21 cellular contexts compared by ENCODE assay signal in the genomic region with DNA sequence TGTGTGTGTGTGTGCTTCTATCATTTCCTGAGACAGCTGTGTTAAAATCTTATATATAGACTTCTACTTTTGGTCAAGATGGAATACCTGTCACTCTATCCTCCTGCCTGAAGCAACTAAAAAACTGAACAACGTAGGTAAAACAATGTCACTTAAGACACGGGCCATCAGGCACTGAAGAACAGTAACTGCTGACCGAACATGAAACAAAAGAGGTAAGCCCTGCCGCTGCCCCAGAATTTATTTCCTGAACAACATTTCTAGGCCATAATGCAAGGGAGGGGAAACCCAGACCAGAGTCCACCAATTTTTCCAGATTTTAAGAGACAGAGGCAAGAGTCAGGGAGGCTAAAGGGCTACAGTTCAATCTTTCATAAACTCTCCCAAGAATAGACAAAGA.
A peak's percentile ranks its signal among the peaks of the same experiment; 100 is the strongest.
DNase-seq lines count a peak whose midpoint lies in the region; ATAC-seq lines count a peak whose summit lies in the region.
"Had no signal": no experiment of that assay in that cellular context is flagged by ENCODE, and none has a peak within 500 bp of the region (broad histone marks: within the 10 kb centered on the region; RNA-seq: fewer than 3 reads in every experiment).

No MANE protein-coding gene starts in this region.

- peaks cover 5% of the 10 kb centered on the region for H3K36me3 ChIP-seq in CD8-positive, alpha-beta memory T cell (ENCODE audit: insufficient read depth, low read length)
- H3K36me3 ChIP-seq: neural progenitor cell had no signal

- no peaks in the 10 kb centered on the region for H3K27me3 ChIP-seq in CD8-positive, alpha-beta memory T cell (ENCODE audit: insufficient read depth, low read length, poor library complexity, severe bottlenecking)
- H3K27me3 ChIP-seq: BE2C, neural progenitor cell had no signal

- peaks cover 9% of the 10 kb centered on the region for H3K4me1 ChIP-seq in CD8-positive, alpha-beta memory T cell (ENCODE audit: insufficient read depth, low read length)
- H3K4me1 ChIP-seq: BE2C, neural progenitor cell, psoas muscle had no signal

- peak overlapping the region; percentile 71 for H3K27ac Mint-ChIP-seq in activated CD4-positive, alpha-beta T cell treated with anti-CD3 and anti-CD28 coated beads for 36 hours
- peak overlapping the region; percentile 31 to 84 (median 70) for H3K27ac Mint-ChIP-seq in CD8-positive, alpha-beta memory T cell
- peak overlapping the region; percentile 50 for H3K27ac Mint-ChIP-seq in activated naive CD8-positive, alpha-beta T cell
- peak overlapping the region; percentile 58 to 93 (median 69) for H3K27ac Mint-ChIP-seq in naive thymus-derived CD8-positive, alpha-beta T cell
- H3K27ac Mint-ChIP-seq: neural progenitor cell, type B pancreatic cell had no signal

- POLR2A ChIA-PET in activated CD4-positive, alpha-beta T cell treated with anti-CD3 and anti-CD28 coated beads for 36 hours (lab: Charles Lee) = no interaction called here
- POLR2A ChIA-PET in CD8-positive, alpha-beta memory T cell (lab: Charles Lee) = no interaction called here
- POLR2A ChIA-PET in naive thymus-derived CD8-positive, alpha-beta T cell (lab: Charles Lee) = interaction anchor here (0.7 to 1.4 kb wide), 4 partner anchors 20 to 254 kb away, joined by 3 to 7 read pairs (median 4); no protein-coding TSS in a partner anchor

- no peaks in the 10 kb centered on the region for H3K9me3 Mint-ChIP-seq in activated CD4-positive, alpha-beta T cell treated with anti-CD3 and anti-CD28 coated beads for 36 hours (ENCODE audit: low read depth)
- H3K9me3 Mint-ChIP-seq in CD8-positive, alpha-beta memory T cell = no peaks in the 10 kb centered on the region
- H3K9me3 Mint-ChIP-seq in activated naive CD8-positive, alpha-beta T cell (ENCODE audit: low read depth) = no peaks in the 10 kb centered on the region
- H3K9me3 Mint-ChIP-seq in naive thymus-derived CD8-positive, alpha-beta T cell = no peaks in the 10 kb centered on the region
- H3K9me3 Mint-ChIP-seq: neural progenitor cell, type B pancreatic cell had no signal

- H3K27me3 Mint-ChIP-seq in activated CD4-positive, alpha-beta T cell treated with anti-CD3 and anti-CD28 coated beads for 36 hours = no peaks in the 10 kb centered on the region
- H3K27me3 Mint-ChIP-seq in CD8-positive, alpha-beta memory T cell = no peaks in the 10 kb centered on the region
- no peaks in the 10 kb centered on the region for H3K27me3 Mint-ChIP-seq in activated naive CD8-positive, alpha-beta T cell
- H3K27me3 Mint-ChIP-seq in naive thymus-derived CD8-positive, alpha-beta T cell = no peaks in the 10 kb centered on the region
- H3K27me3 Mint-ChIP-seq: type B pancreatic cell had no signal

- peaks cover 29% of the 10 kb centered on the region for H3K4me1 Mint-ChIP-seq in activated CD4-positive, alpha-beta T cell treated with anti-CD3 and anti-CD28 coated beads for 36 hours
- H3K4me1 Mint-ChIP-seq in CD8-positive, alpha-beta memory T cell = peaks cover 24 to 36% (median 33%) of the 10 kb centered on the region in 3 donors
- peaks cover 20% of the 10 kb centered on the region for H3K4me1 Mint-ChIP-seq in activated naive CD8-positive, alpha-beta T cell (ENCODE audit: low read depth)
- H3K4me1 Mint-ChIP-seq in naive thymus-derived CD8-positive, alpha-beta T cell = peaks cover 16 to 33% (median 22%) of the 10 kb centered on the region in 4 donors
- H3K4me1 Mint-ChIP-seq: neural progenitor cell had no signal

- intact Hi-C loops in activated CD4-positive, alpha-beta T cell treated with anti-CD3 and anti-CD28 coated beads for 36 hours (cut with DNase I, micrococcal nuclease) = loop anchor here (5.0 to 10.0 kb wide), 4 partner anchors 38 to 1313 kb away; no protein-coding TSS in a partner anchor

- peaks cover 18% of the 10 kb centered on the region for H3K36me3 Mint-ChIP-seq in activated CD4-positive, alpha-beta T cell treated with anti-CD3 and anti-CD28 coated beads for 36 hours (ENCODE audit: low read depth)
- peaks cover 0 to 31% (median 8%) of the 10 kb centered on the region in 3 donors for H3K36me3 Mint-ChIP-seq in CD8-positive, alpha-beta memory T cell
- no peaks in the 10 kb centered on the region for H3K36me3 Mint-ChIP-seq in activated naive CD8-positive, alpha-beta T cell
- H3K36me3 Mint-ChIP-seq in naive thymus-derived CD8-positive, alpha-beta T cell = peaks cover 0 to 65% (median 9%) of the 10 kb centered on the region in 3 donors

- H3K4me3 ChIP-seq in CD8-positive, alpha-beta memory T cell (ENCODE audit: low read length) = no peak overlapping the region
- H3K4me3 ChIP-seq: neural progenitor cell, psoas muscle, SK-N-MC, skin epidermis had no signal

- no peak for ATAC-seq in activated CD4-positive, alpha-beta T cell treated with anti-CD3 and anti-CD28 coated beads for 36 hours
- no peak for ATAC-seq in naive thymus-derived CD8-positive, alpha-beta T cell
- no peak for ATAC-seq in GM18511 (IDR thresholded peaks at IDR 0.05; ENCODE audit: unreplicated experiment)
- ATAC-seq: psoas muscle had no signal

- CTCF ChIA-PET in activated CD4-positive, alpha-beta T cell treated with anti-CD3 and anti-CD28 coated beads for 36 hours (lab: Charles Lee) = interaction anchor here (0.9 to 1.0 kb wide), 3 partner anchors 14 to 549 kb away, joined by 3 to 4 read pairs (median 3); no protein-coding TSS in a partner anchor
- CTCF ChIA-PET in CD8-positive, alpha-beta memory T cell (lab: Charles Lee) = interaction anchor here (1.2 to 1.3 kb wide), 2 partner anchors 8 to 261 kb away, joined by 4 read pairs; no protein-coding TSS in a partner anchor

- H3K4me3 Mint-ChIP-seq in activated CD4-positive, alpha-beta T cell treated with anti-CD3 and anti-CD28 coated beads for 36 hours = no peak overlapping the region
- no peak overlapping the region for H3K4me3 Mint-ChIP-seq in CD8-positive, alpha-beta memory T cell
- H3K4me3 Mint-ChIP-seq in activated naive CD8-positive, alpha-beta T cell = no peak overlapping the region
- no peak overlapping the region for H3K4me3 Mint-ChIP-seq in naive thymus-derived CD8-positive, alpha-beta T cell
- H3K4me3 Mint-ChIP-seq: neural progenitor cell, type B pancreatic cell had no signal

- H3K27ac ChIP-seq in CD8-positive, alpha-beta memory T cell (ENCODE audit: low read depth, low read length) = no peak overlapping the region
- H3K27ac ChIP-seq: neural progenitor cell, psoas muscle, SK-N-MC, skin epidermis had no signal

- DNase-seq in activated CD4-positive, alpha-beta T cell treated with anti-CD3 and anti-CD28 coated beads for 36 hours = no peak
- no peak for DNase-seq in activated CD4-positive, alpha-beta T cell treated with anti-CD3 and anti-CD28 coated beads, Interleukin-2, amount 50 U/mL, for 1 hour
- DNase-seq in CD8-positive, alpha-beta memory T cell = no peak
- no peak for DNase-seq in naive thymus-derived CD8-positive, alpha-beta T cell
- DNase-seq in DMS 273 treated with DMSO at 0.1 percent for 48 hours (lab: John Stamatoyannopoulos, UW) (no peak), cerebellar nuclear complex (lab: John Stamatoyannopoulos, UW) (no peak)
- DNase-seq: 8988T; activated CD4-positive, CD25-positive, alpha-beta regulatory T cell; activated gamma-delta T cell; BE2C; NCI-H1417; NCI-H524; psoas muscle; stimulated activated CD4-positive, alpha-beta T cell treated with anti-CD3 and anti-CD28 coated beads, Interleukin-2, amount 100 ng/mL, for 48 hours; T-helper 9 cell had no signal

- no peaks in the 10 kb centered on the region for H3K9me3 ChIP-seq in CD8-positive, alpha-beta memory T cell (ENCODE audit: low read length)
- H3K9me3 ChIP-seq: BE2C, psoas muscle had no signal
